In genomic region chr5:50922134-50922941, GRCh38 we compare ENCODE assay signal across 8 cellular contexts.
A peak's percentile ranks its signal among the peaks of the same experiment; 100 is the strongest.
DNase-seq lines count a peak whose midpoint lies in the region; ATAC-seq and TF ChIP-seq lines count a peak whose summit lies in the region.
"Not testable (repeated sequence)": the region's sequence is repeated elsewhere in the genome, so short reads cannot be mapped to it uniquely, and the experiment has no call there.

No MANE protein-coding gene starts in this region.

- H3K36me3 ChIP-seq in DND-41 (ENCODE audit: insufficient read depth, low read length); Panc1 (ENCODE audit: control insufficient read depth, insufficient read depth, low read length); ascending aorta; mucosa of descending colon (ENCODE audit: low read depth); transverse colon: not testable (repeated sequence)

- ATAC-seq in DND-41 (ENCODE audit: insufficient read depth, low read depth); Panc1: not testable (repeated sequence)
- ATAC-seq in HG03280 (IDR thresholded peaks at IDR 0.05; ENCODE audit: unreplicated experiment) (peak; percentile 76), mucosa of descending colon (peak; percentile 79)

- CTCF ChIA-PET in Panc1 (lab: Charles Lee) = not testable (repeated sequence)

- not testable (repeated sequence) for H3K9me3 ChIP-seq in DND-41 (ENCODE audit: insufficient read depth, low read length, severe bottlenecking); Panc1 (ENCODE audit: control insufficient read depth, insufficient read depth, low read depth, low read length); ascending aorta; mucosa of descending colon; transverse colon

- not testable (repeated sequence) for H3K4me3 ChIP-seq in DND-41 (ENCODE audit: low read depth in 1 of 2, low read length in 2 of 2); Panc1 (ENCODE audit: low read depth in 2 of 2, low read length in 2 of 2); mucosa of descending colon
- H3K4me3 ChIP-seq in ascending aorta (peak overlapping the region in 1 of 2 donors; percentile 39), transverse colon (peak overlapping the region in 1 of 4 donors; percentile 14)

- not testable (repeated sequence) for BruUV-seq in Panc1 (replicated peaks; lab: Mats Ljungman, UMichigan)

- POLR2A ChIA-PET in Panc1 (lab: Charles Lee) = not testable (repeated sequence)

- in situ Hi-C loops in Panc1 (cut with HindIII; ENCODE audit: low pct_unique_long_range_greater_than_20kb, low sequenced_read_pairs); transverse colon (cut with MboI; ENCODE audit: low pct_ligation_motif_present in 1 of 4, low pct_unique_long_range_greater_than_20kb in 1 of 4, low sequenced_read_pairs in 3 of 4): not testable (repeated sequence)

- TF ChIP-seq EP300 in transverse colon (IDR thresholded peaks at IDR 0.05; ENCODE audit: low read depth) = not testable (repeated sequence)

- H3K27me3 ChIP-seq in DND-41 (ENCODE audit: insufficient read depth, low read length, poor library complexity); Panc1 (ENCODE audit: control insufficient read depth, insufficient read depth, low read length); ascending aorta; transverse colon: not testable (repeated sequence)

- H3K4me1 ChIP-seq in DND-41 (ENCODE audit: insufficient read depth, low read length); Panc1 (ENCODE audit: control insufficient read depth, insufficient read depth, low read length); ascending aorta; mucosa of descending colon (ENCODE audit: low read depth); transverse colon: not testable (repeated sequence)

- TF ChIP-seq POLR2A in transverse colon (IDR thresholded peaks at IDR 0.05) = not testable (repeated sequence)

- intact Hi-C loops in Panc1 (cut with micrococcal nuclease; ENCODE audit: unreplicated experiment); ascending aorta (cut with DNase I); mucosa of descending colon (cut with DNase I, micrococcal nuclease); transverse colon (cut with DNase I; ENCODE audit: low total_unique reads): not testable (repeated sequence)

- H3K4me2 ChIP-seq in DND-41 (ENCODE audit: insufficient read depth, low read length) = not testable (repeated sequence)

- not testable (repeated sequence) for H3K79me2 ChIP-seq in DND-41 (ENCODE audit: insufficient read depth, low read length)

- WGBS in transverse colon (ENCODE audit: low coverage in 1 of 2), 2 donors = 0 to 76% methylated on average over 1 to 24 of the region's 37 CpGs

- TF ChIP-seq CTCF in DND-41 (IDR thresholded peaks at IDR 0.05; ENCODE audit: borderline replicate concordance, extremely low read depth, low read length, poor library complexity, severe bottlenecking) (peak; percentile 40), GM20000 (IDR thresholded peaks at IDR 0.05; ENCODE audit: extremely low read depth, missing control alignments) (peak; percentile 37), Panc1 (IDR thresholded peaks at IDR 0.05) (peak; percentile 72), ascending aorta (IDR thresholded peaks at IDR 0.05) (peak in 2 of 3 experiments; percentile 46 to 47), transverse colon (IDR thresholded peaks at IDR 0.05) (peak in 4 of 5 experiments; percentile 22 to 58 (median 40))
- TF ChIP-seq CTCF in mucosa of descending colon (IDR thresholded peaks at IDR 0.05) = not testable (repeated sequence)

- not testable (repeated sequence) for H3K9ac ChIP-seq in DND-41 (ENCODE audit: low read depth, low read length)

- H2AFZ ChIP-seq in DND-41 (ENCODE audit: low read depth, low read length) = not testable (repeated sequence)

- H3K27ac ChIP-seq in DND-41 (ENCODE audit: low read length); Panc1 (ENCODE audit: low read length); ascending aorta; transverse colon: not testable (repeated sequence)

- H4K20me1 ChIP-seq in DND-41 (ENCODE audit: insufficient read depth, low read length) = not testable (repeated sequence)

- not testable (repeated sequence) for DNase-seq in DND-41; Panc1 (ENCODE audit: low read depth, low spot score); ascending aorta (ENCODE audit: low spot score in 2 of 2); mucosa of descending colon; transverse colon
- DNase-seq in GM20000 (ENCODE audit: low spot score) (peak; percentile 59), germinal center (ENCODE audit: low spot score) (peak; percentile 48)
